ENCODE assay signal across 1 cellular context in genomic region chr6:125923371-125923877, GRCh38.
TF ChIP-seq lines count a peak whose summit lies in the region.

No MANE protein-coding gene starts in this region.

TF ChIP-seq in K562, 482 proteins besides CTCF, POLR2A, EP300 and RAD21 (continued from another document):
- TF ChIP-seq, protein P1, sequence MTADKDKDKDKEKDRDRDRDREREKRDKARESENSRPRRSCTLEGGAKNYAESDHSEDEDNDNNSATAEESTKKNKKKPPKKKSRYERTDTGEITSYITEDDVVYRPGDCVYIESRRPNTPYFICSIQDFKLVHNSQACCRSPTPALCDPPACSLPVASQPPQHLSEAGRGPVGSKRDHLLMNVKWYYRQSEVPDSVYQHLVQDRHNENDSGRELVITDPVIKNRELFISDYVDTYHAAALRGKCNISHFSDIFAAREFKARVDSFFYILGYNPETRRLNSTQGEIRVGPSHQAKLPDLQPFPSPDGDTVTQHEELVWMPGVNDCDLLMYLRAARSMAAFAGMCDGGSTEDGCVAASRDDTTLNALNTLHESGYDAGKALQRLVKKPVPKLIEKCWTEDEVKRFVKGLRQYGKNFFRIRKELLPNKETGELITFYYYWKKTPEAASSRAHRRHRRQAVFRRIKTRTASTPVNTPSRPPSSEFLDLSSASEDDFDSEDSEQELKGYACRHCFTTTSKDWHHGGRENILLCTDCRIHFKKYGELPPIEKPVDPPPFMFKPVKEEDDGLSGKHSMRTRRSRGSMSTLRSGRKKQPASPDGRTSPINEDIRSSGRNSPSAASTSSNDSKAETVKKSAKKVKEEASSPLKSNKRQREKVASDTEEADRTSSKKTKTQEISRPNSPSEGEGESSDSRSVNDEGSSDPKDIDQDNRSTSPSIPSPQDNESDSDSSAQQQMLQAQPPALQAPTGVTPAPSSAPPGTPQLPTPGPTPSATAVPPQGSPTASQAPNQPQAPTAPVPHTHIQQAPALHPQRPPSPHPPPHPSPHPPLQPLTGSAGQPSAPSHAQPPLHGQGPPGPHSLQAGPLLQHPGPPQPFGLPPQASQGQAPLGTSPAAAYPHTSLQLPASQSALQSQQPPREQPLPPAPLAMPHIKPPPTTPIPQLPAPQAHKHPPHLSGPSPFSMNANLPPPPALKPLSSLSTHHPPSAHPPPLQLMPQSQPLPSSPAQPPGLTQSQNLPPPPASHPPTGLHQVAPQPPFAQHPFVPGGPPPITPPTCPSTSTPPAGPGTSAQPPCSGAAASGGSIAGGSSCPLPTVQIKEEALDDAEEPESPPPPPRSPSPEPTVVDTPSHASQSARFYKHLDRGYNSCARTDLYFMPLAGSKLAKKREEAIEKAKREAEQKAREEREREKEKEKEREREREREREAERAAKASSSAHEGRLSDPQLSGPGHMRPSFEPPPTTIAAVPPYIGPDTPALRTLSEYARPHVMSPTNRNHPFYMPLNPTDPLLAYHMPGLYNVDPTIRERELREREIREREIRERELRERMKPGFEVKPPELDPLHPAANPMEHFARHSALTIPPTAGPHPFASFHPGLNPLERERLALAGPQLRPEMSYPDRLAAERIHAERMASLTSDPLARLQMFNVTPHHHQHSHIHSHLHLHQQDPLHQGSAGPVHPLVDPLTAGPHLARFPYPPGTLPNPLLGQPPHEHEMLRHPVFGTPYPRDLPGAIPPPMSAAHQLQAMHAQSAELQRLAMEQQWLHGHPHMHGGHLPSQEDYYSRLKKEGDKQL (CRISPR knock-in tag; IDR thresholded peaks at IDR 0.05; ENCODE audit: borderline replicate concordance): no peak
- TF ChIP-seq PURB (CRISPR knock-in tag; IDR thresholded peaks at IDR 0.05; ENCODE audit: low read depth) (no peak), ZFP1 (CRISPR knock-in tag; IDR thresholded peaks at IDR 0.05) (no peak), ELF1 (tag; IDR thresholded peaks at IDR 0.05) (peak; percentile 5; the same call in 1 of the 2 replicates), BRD9 (IDR thresholded peaks at IDR 0.05; ENCODE audit: low read depth, partially characterized antibody) (peak; percentile 78), FOSL1 (tag; conservative IDR thresholded peaks at IDR 0.05) (no peak), THAP12 (CRISPR knock-in tag; IDR thresholded peaks at IDR 0.05) (no peak), TGIF2 (CRISPR knock-in tag; IDR thresholded peaks at IDR 0.05) (no peak), CXXC5 (CRISPR knock-in tag; IDR thresholded peaks at IDR 0.05) (peak; percentile 79), SMAD2 (IDR thresholded peaks at IDR 0.05; ENCODE audit: low read depth, low read length) (no peak), NFRKB (IDR thresholded peaks at IDR 0.05; ENCODE audit: low read depth) (no peak), HMBOX1 (IDR thresholded peaks at IDR 0.05) (peak; percentile 97), TCF15 (CRISPR knock-in tag; IDR thresholded peaks at IDR 0.05) (no peak), TAF1 (IDR thresholded peaks at IDR 0.05; ENCODE audit: control insufficient read depth, extremely low read depth, insufficient read depth, low read length, severe bottlenecking) (no peak), POLR3G (IDR thresholded peaks at IDR 0.05; ENCODE audit: extremely low read depth, insufficient read length, insufficient replicate concordance) (no peak), ZNF668 (CRISPR knock-in tag; IDR thresholded peaks at IDR 0.05) (no peak), ZBTB7A (IDR thresholded peaks at IDR 0.05; ENCODE audit: borderline replicate concordance, control insufficient read depth, low read depth, low read length) (no peak), CBX2 (IDR thresholded peaks at IDR 0.05; ENCODE audit: insufficient read depth, low read length, poor library complexity, severe bottlenecking) (no peak), NRF1 (conservative IDR thresholded peaks at IDR 0.05 in 1 of 2, IDR thresholded peaks at IDR 0.05 in 1 of 2) (no peak), ZNF655 (CRISPR knock-in tag; IDR thresholded peaks at IDR 0.05) (no peak), ZKSCAN8 (CRISPR knock-in tag; IDR thresholded peaks at IDR 0.05) (peak; percentile 56), TFE3 (CRISPR knock-in tag; IDR thresholded peaks at IDR 0.05) (no peak), DPF2 (IDR thresholded peaks at IDR 0.05) (peak; percentile 70), NFXL1 (CRISPR knock-in tag; IDR thresholded peaks at IDR 0.05) (no peak), ZNF766 (CRISPR knock-in tag; conservative IDR thresholded peaks at IDR 0.05) (peak; percentile 78), NUFIP1 (IDR thresholded peaks at IDR 0.05; ENCODE audit: partially characterized antibody) (no peak), ZNF57 (CRISPR knock-in tag; IDR thresholded peaks at IDR 0.05) (no peak), TAL1 (IDR thresholded peaks at IDR 0.05) (peak; percentile 20; the same call in 1 of the 2 replicates), FOXM1 (IDR thresholded peaks at IDR 0.05; ENCODE audit: low read depth) (no peak), FOXM1 (CRISPR knock-in tag; IDR thresholded peaks at IDR 0.05; ENCODE audit: low read depth) (no peak), ZBTB9 (CRISPR knock-in tag; IDR thresholded peaks at IDR 0.05) (no peak), SMAD1 (IDR thresholded peaks at IDR 0.05; ENCODE audit: low read depth, low read length, partially characterized antibody) (no peak), ZBTB34 (CRISPR knock-in tag; IDR thresholded peaks at IDR 0.05) (no peak), MAFG (tag; conservative IDR thresholded peaks at IDR 0.05) (peak; percentile 89), ZNF24 (IDR thresholded peaks at IDR 0.05) (peak; percentile 92), HNRNPL (IDR thresholded peaks at IDR 0.05; ENCODE audit: low read depth, low read length) (no peak), SIX5 (IDR thresholded peaks at IDR 0.05; ENCODE audit: borderline replicate concordance in 1 of 2, insufficient read depth in 1 of 2, low read depth in 1 of 2, low read length in 2 of 2) (no peak), ZNF263 (CRISPR knock-in tag; IDR thresholded peaks at IDR 0.05; ENCODE audit: borderline replicate concordance) (no peak), PHB2 (IDR thresholded peaks at IDR 0.05; ENCODE audit: low read depth) (no peak), SP1 (CRISPR knock-in tag; IDR thresholded peaks at IDR 0.05) (no peak), PTRF (tag; IDR thresholded peaks at IDR 0.05) (0 out of 2 replicates have a peak, but pooled peaks have one; percentile 10)
- TF ChIP-seq, protein P2, sequence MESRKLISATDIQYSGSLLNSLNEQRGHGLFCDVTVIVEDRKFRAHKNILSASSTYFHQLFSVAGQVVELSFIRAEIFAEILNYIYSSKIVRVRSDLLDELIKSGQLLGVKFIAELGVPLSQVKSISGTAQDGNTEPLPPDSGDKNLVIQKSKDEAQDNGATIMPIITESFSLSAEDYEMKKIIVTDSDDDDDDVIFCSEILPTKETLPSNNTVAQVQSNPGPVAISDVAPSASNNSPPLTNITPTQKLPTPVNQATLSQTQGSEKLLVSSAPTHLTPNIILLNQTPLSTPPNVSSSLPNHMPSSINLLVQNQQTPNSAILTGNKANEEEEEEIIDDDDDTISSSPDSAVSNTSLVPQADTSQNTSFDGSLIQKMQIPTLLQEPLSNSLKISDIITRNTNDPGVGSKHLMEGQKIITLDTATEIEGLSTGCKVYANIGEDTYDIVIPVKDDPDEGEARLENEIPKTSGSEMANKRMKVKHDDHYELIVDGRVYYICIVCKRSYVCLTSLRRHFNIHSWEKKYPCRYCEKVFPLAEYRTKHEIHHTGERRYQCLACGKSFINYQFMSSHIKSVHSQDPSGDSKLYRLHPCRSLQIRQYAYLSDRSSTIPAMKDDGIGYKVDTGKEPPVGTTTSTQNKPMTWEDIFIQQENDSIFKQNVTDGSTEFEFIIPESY (CRISPR knock-in tag; IDR thresholded peaks at IDR 0.05): no peak
- TF ChIP-seq, protein P3, sequence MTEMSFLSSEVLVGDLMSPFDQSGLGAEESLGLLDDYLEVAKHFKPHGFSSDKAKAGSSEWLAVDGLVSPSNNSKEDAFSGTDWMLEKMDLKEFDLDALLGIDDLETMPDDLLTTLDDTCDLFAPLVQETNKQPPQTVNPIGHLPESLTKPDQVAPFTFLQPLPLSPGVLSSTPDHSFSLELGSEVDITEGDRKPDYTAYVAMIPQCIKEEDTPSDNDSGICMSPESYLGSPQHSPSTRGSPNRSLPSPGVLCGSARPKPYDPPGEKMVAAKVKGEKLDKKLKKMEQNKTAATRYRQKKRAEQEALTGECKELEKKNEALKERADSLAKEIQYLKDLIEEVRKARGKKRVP (CRISPR knock-in tag; IDR thresholded peaks at IDR 0.05): peak; percentile 87
- TF ChIP-seq, protein P4, sequence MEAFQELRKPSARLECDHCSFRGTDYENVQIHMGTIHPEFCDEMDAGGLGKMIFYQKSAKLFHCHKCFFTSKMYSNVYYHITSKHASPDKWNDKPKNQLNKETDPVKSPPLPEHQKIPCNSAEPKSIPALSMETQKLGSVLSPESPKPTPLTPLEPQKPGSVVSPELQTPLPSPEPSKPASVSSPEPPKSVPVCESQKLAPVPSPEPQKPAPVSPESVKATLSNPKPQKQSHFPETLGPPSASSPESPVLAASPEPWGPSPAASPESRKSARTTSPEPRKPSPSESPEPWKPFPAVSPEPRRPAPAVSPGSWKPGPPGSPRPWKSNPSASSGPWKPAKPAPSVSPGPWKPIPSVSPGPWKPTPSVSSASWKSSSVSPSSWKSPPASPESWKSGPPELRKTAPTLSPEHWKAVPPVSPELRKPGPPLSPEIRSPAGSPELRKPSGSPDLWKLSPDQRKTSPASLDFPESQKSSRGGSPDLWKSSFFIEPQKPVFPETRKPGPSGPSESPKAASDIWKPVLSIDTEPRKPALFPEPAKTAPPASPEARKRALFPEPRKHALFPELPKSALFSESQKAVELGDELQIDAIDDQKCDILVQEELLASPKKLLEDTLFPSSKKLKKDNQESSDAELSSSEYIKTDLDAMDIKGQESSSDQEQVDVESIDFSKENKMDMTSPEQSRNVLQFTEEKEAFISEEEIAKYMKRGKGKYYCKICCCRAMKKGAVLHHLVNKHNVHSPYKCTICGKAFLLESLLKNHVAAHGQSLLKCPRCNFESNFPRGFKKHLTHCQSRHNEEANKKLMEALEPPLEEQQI (IDR thresholded peaks at IDR 0.05): no peak
